In genomic region chr4:182492456-182492855, GRCh38 we compare ENCODE assay signal across 8 cellular contexts.
DNase-seq lines count a peak whose midpoint lies in the region; ATAC-seq, FAIRE-seq and TF ChIP-seq lines count a peak whose summit lies in the region.

No MANE protein-coding gene starts in this region.

- TF ChIP-seq EP300 in HepG2 (IDR thresholded peaks at IDR 0.05; ENCODE audit: low read depth in 2 of 2, low read length in 2 of 2) = no peak
- no peak for TF ChIP-seq EP300 in HepG2 (CRISPR knock-in tag; IDR thresholded peaks at IDR 0.05; ENCODE audit: borderline replicate concordance)

- intact Hi-C loops in HepG2 (cut with micrococcal nuclease; ENCODE audit: unreplicated experiment) (no loop called here), ascending aorta (cut with DNase I) (no loop called here)

- H2AFZ ChIP-seq in HepG2 (ENCODE audit: low read length) = no peak overlapping the region

- no TSS peak for BruUV-seq in HepG2 (replicated peaks; lab: Mats Ljungman, UMichigan)

- H3K9me3 ChIP-seq in HepG2 (ENCODE audit: low read length) = no peaks in the 10 kb centered on the region
- no peaks in the 10 kb centered on the region for H3K9me3 ChIP-seq in ascending aorta

- DNase-seq in astrocyte of the spinal cord (ENCODE audit: low read depth, low spot score) = peak; percentile 67
- DNase-seq in putamen (ENCODE audit: low spot score) = peak; percentile 10
- DNase-seq in activated CD4-positive, alpha-beta T cell treated with anti-CD3 and anti-CD28 coated beads, Interleukin-2, amount 50 U/mL, for 1 hour = no peak
- no peak for DNase-seq in HepG2 (ENCODE audit: low spot score)
- no peak for DNase-seq in C1 segment of cervical spinal cord (lab: John Stamatoyannopoulos, UW)
- no peak for DNase-seq in ascending aorta (ENCODE audit: low spot score in 2 of 2)

- H3K27ac ChIP-seq in HepG2 (ENCODE audit: extremely low read length, insufficient read depth, low read length) = no peak overlapping the region
- H3K27ac ChIP-seq in ascending aorta = no peak overlapping the region

- no peak overlapping the region for H3K4me2 ChIP-seq in HepG2 (ENCODE audit: low read depth, low read length)

- no peaks in the 10 kb centered on the region for H3K79me2 ChIP-seq in HepG2 (ENCODE audit: insufficient read depth, low read length)

- ATAC-seq in GM18870 (IDR thresholded peaks at IDR 0.05; ENCODE audit: unreplicated experiment) (peak; percentile 77), HG03097 (IDR thresholded peaks at IDR 0.05; ENCODE audit: low FRiP score, unreplicated experiment) (peak; percentile 75), HepG2 (no peak)

- H3K27me3 ChIP-seq in HepG2 (ENCODE audit: control insufficient read depth in 1 of 2, insufficient read depth in 2 of 2, low read length in 2 of 2) (no peaks in the 10 kb centered on the region), ascending aorta (no peaks in the 10 kb centered on the region)

- H3K4me1 ChIP-seq in HepG2 (ENCODE audit: insufficient read depth, low read length) = no peaks in the 10 kb centered on the region
- H3K4me1 ChIP-seq in ascending aorta = no peaks in the 10 kb centered on the region

- in situ Hi-C loops in astrocyte of the spinal cord (cut with HindIII; ENCODE audit: low sequenced_read_pairs) = no loop called here
- in situ Hi-C loops in HepG2 (cut with HindIII; ENCODE audit: extremely low pct_ligation_motif_present, low pct_unique_long_range_greater_than_20kb) = no loop called here

- no peak overlapping the region for H3K9ac ChIP-seq in HepG2 (ENCODE audit: insufficient read depth, low read depth, low read length)

- CTCF ChIA-PET in HepG2 (lab: Yijun Ruan, JAX; ENCODE audit: low intra/inter-chr PET ratio, low total read pairs) = no interaction called here

- POLR2A ChIA-PET in HepG2 (lab: Yijun Ruan, JAX) = no interaction called here

- 0% methylated on average over 3 of the region's 3 CpGs for WGBS in HepG2 (ENCODE audit: low lambda C conversion rate)

- no peak for TF ChIP-seq CTCF in astrocyte of the spinal cord (IDR thresholded peaks at IDR 0.05; ENCODE audit: low read depth, low read length)
- no peak for TF ChIP-seq CTCF in HepG2 (CRISPR knock-in tag; IDR thresholded peaks at IDR 0.05)
- no peak for TF ChIP-seq CTCF in ascending aorta (IDR thresholded peaks at IDR 0.05)

- H3K4me3 ChIP-seq in astrocyte of the spinal cord (ENCODE audit: low read depth, low read length) (no peak overlapping the region), HepG2 (replicated peaks in 1 of 3; ENCODE audit: insufficient read depth in 1 of 3, low read depth in 2 of 3, low read length in 3 of 3) (no peak overlapping the region), ascending aorta (peak overlapping the region in 1 of 2 donors; percentile 25)

- TF ChIP-seq POLR2A in HepG2 (IDR thresholded peaks at IDR 0.05; ENCODE audit: insufficient read depth in 1 of 2, low read depth in 2 of 2, low read length in 2 of 2) = no peak

- FAIRE-seq in HepG2 (lab: Jason Lieb, UNC) = no peak

- H4K20me1 ChIP-seq in HepG2 (ENCODE audit: insufficient read depth, low read length) = no peaks in the 10 kb centered on the region

- no peak for TF ChIP-seq RAD21 in HepG2 (CRISPR knock-in tag; IDR thresholded peaks at IDR 0.05)

- H3K36me3 ChIP-seq in HepG2 (replicated peaks in 1 of 2; ENCODE audit: control insufficient read depth in 1 of 2, insufficient read depth in 2 of 2, low read length in 2 of 2) (no peaks in the 10 kb centered on the region), ascending aorta (no peaks in the 10 kb centered on the region)

TF ChIP-seq in HepG2, 621 proteins besides CTCF, POLR2A, EP300 and RAD21:
- no peak for TF ChIP-seq HDAC1 (CRISPR knock-in tag; IDR thresholded peaks at IDR 0.05)
- no peak for TF ChIP-seq ZBTB20 (CRISPR knock-in tag; IDR thresholded peaks at IDR 0.05; ENCODE audit: borderline replicate concordance, low read depth)
- TF ChIP-seq BCL3 (CRISPR knock-in tag; IDR thresholded peaks at IDR 0.05) = no peak

Comparison
In these comparisons a context has a peak if more than half of its experiments do, and no peak if none do; other contexts are left out.
1. DNase-seq: peak in astrocyte of the spinal cord (single experiment) and putamen (single experiment); none in activated CD4-positive, alpha-beta T cell treated with anti-CD3 and anti-CD28 coated beads, Interleukin-2, amount 50 U/mL, for 1 hour (single experiment), HepG2 (single experiment), C1 segment of cervical spinal cord (0 of 14) and ascending aorta (0 of 2).